In the genomic region with DNA sequence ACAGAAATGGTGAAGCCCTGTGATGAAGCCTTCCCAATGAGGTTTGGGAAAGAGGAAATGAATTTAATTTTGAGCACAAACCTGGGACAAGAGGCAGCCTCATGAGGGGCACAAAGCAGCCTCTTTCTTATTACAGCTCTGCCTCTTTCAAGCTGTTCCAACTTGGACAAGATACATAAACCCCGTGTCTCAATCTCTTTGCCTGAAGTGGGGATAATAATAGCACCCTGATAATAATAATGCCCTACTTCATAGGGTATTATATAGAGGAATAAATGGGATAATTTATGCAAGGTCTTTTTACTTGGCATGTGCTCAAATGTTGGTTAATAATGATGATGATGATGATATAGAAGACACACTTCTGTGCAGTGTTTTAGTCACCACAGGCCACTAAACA, we compare ENCODE assay signal across 16 cellular contexts.
DNase-seq lines count a peak whose midpoint lies in the region; ATAC-seq and TF ChIP-seq lines count a peak whose summit lies in the region.
"Had no signal": no experiment of that assay in that cellular context is flagged by ENCODE, and none has a peak within 500 bp of the region (broad histone marks: within the 10 kb centered on the region; RNA-seq: fewer than 3 reads in every experiment).

No MANE protein-coding gene starts in this region.

- H3K4me3 ChIP-seq in left ventricle myocardium inferior: no peak overlapping the region
- H3K4me3 ChIP-seq in right atrium auricular region: no peak overlapping the region
- H3K4me3 ChIP-seq in OCI-LY7 (ENCODE audit: low read depth, low read length, poor library complexity, severe bottlenecking): no peak overlapping the region
- H3K4me3 ChIP-seq: A549; BLaER1 treated with 17β-estradiol and CSF1 and Interleukin-3, amounts not matched to agents 10 nM and 100 nM had no signal

- CTCF ChIA-PET in OCI-LY7 (lab: Charles Lee; ENCODE audit: unreplicated experiment): no interaction called here

- DNase-seq in Right ventricle myocardium inferior (ENCODE audit: missing footprints) (no peak), left cardiac atrium (no peak), left ventricle myocardium inferior (no peak), right atrium auricular region (ENCODE audit: low spot score) (no peak), OCI-LY7 (ENCODE audit: low spot score) (no peak)
- DNase-seq: AML-193; Caco-2; Calu3; CD4-positive, alpha-beta T cell; CD8-positive, alpha-beta T cell; DMS79 treated with DMSO at 0.1 percent for 48 hours; GF-D8 had no signal

- TF ChIP-seq CTCF in left ventricle myocardium inferior (IDR thresholded peaks at IDR 0.05; ENCODE audit: borderline replicate concordance) (no peak), right atrium auricular region (IDR thresholded peaks at IDR 0.05) (no peak), OCI-LY7 (conservative IDR thresholded peaks at IDR 0.05; ENCODE audit: low read length) (no peak)

- H3K27me3 ChIP-seq in left ventricle myocardium inferior (ENCODE audit: low read depth) (no peaks in the 10 kb centered on the region), right atrium auricular region (no peaks in the 10 kb centered on the region)
- H3K27me3 ChIP-seq: BLaER1 treated with 17β-estradiol and CSF1 and Interleukin-3, amounts not matched to agents 10 nM and 100 nM had no signal

- TSS peak; percentile 30 for BruUV-seq in OCI-LY7 (replicated peaks; lab: Mats Ljungman, UMichigan)

- H3K9me3 ChIP-seq in left ventricle myocardium inferior (replicated peaks) (peaks cover 29% of the 10 kb centered on the region), right atrium auricular region (peaks cover 0 to 10% of the 10 kb centered on the region in 2 donors), OCI-LY7 (ENCODE audit: low read length) (no peaks in the 10 kb centered on the region)
- H3K9me3 ChIP-seq: A549 had no signal

- no peaks in the 10 kb centered on the region for H3K79me2 ChIP-seq in OCI-LY7 (ENCODE audit: insufficient read depth, low read depth, low read length)

- no peaks in the 10 kb centered on the region for H4K20me1 ChIP-seq in OCI-LY7 (ENCODE audit: insufficient read depth, low read length)
- H4K20me1 ChIP-seq: BLaER1 treated with 17β-estradiol and CSF1 and Interleukin-3, amounts not matched to agents 10 nM and 100 nM had no signal

- H3K4me2 ChIP-seq in OCI-LY7 (ENCODE audit: low read length): no peak overlapping the region
- H3K4me2 ChIP-seq: A549; BLaER1 treated with 17β-estradiol and CSF1 and Interleukin-3, amounts not matched to agents 10 nM and 100 nM had no signal

- H3K4me1 ChIP-seq in left ventricle myocardium inferior (peaks cover 24% of the 10 kb centered on the region), right atrium auricular region (no peaks in the 10 kb centered on the region), OCI-LY7 (ENCODE audit: insufficient read depth, low read length, poor library complexity, severe bottlenecking) (no peaks in the 10 kb centered on the region)
- H3K4me1 ChIP-seq: A549; BLaER1 treated with 17β-estradiol and CSF1 and Interleukin-3, amounts not matched to agents 10 nM and 100 nM; Caco-2 had no signal

- H2AFZ ChIP-seq in OCI-LY7 (ENCODE audit: low read length): no peak overlapping the region

- POLR2A ChIA-PET in OCI-LY7 (lab: Charles Lee): no interaction called here

- H3K36me3 ChIP-seq in left ventricle myocardium inferior (peaks cover 5% of the 10 kb centered on the region), right atrium auricular region (no peaks in the 10 kb centered on the region), OCI-LY7 (ENCODE audit: insufficient read depth, low read length) (no peaks in the 10 kb centered on the region)

- H3K9me2 ChIP-seq in OCI-LY7 (ENCODE audit: insufficient read depth, low read length): no peaks in the 10 kb centered on the region

- H3K27ac ChIP-seq in left ventricle myocardium inferior (replicated peaks) (peak overlapping the region; percentile 35), right atrium auricular region (peak overlapping the region in 1 of 2 donors; percentile 34), OCI-LY7 (ENCODE audit: low read depth, low read length, poor library complexity, severe bottlenecking) (no peak overlapping the region)
- H3K27ac ChIP-seq: 22Rv1; A549; BLaER1 treated with 17β-estradiol and CSF1 and Interleukin-3, amounts not matched to agents 10 nM and 100 nM; C4-2B had no signal

- intact Hi-C loops in Right ventricle myocardium inferior (cut with DNase I): no loop called here
- intact Hi-C loops in left cardiac atrium (cut with DNase I): no loop called here
- intact Hi-C loops in left ventricle myocardium inferior (cut with micrococcal nuclease): no loop called here
- intact Hi-C loops in OCI-LY7 (cut with micrococcal nuclease; ENCODE audit: unreplicated experiment): no loop called here

- ATAC-seq in Right ventricle myocardium inferior (peak; percentile 53), left cardiac atrium (no peak)
- ATAC-seq: A549; CD8-positive, alpha-beta T cell had no signal
